Comparison of ENCODE assay signal across 8 cellular contexts in genomic region chr5:177592010-177592834, GRCh38. TPM values are rescaled to one million over a fixed set of nuclear protein-coding genes. Genes with fewer than 3 reads are reported as not detected.
A peak's percentile ranks its signal among the peaks of the same experiment; 100 is the strongest.
DNase-seq lines count a peak whose midpoint lies in the region; ATAC-seq and TF ChIP-seq lines count a peak whose summit lies in the region.

Gene TMED9, plus strand, starts transcription at chr5:177592203. Its CDS starts 12 bp downstream, at chr5:177592215.

- peaks cover 17% of the 10 kb centered on the region for H3K27me3 Mint-ChIP-seq in dendritic cell treated with granulocyte-macrophage colony-stimulating factor and Interleukin-4, amounts not matched to agents 40 ng/mL and 50 ng/mL, for 4 days

- H3K27ac Mint-ChIP-seq in dendritic cell treated with granulocyte-macrophage colony-stimulating factor and Interleukin-4, amounts not matched to agents 40 ng/mL and 50 ng/mL, for 4 days, result peak within 1 kb of the TSS; percentile 84

- peak within 1 kb of the TSS; percentile 95 for H3K4me3 Mint-ChIP-seq in dendritic cell treated with granulocyte-macrophage colony-stimulating factor and Interleukin-4, amounts not matched to agents 40 ng/mL and 50 ng/mL, for 4 days

- H3K36me3 ChIP-seq in left lung, result peaks cover 0 to 40% of the 10 kb centered on the region in 2 donors

- peak within 1 kb of the TSS; percentile 61 to 84 for H3K27ac ChIP-seq in left lung

- H3K9me3 ChIP-seq in left lung, result no peaks in the 10 kb centered on the region

- DNase-seq in AML-193 (lab: John Stamatoyannopoulos, UW), result peak; percentile 49 to 79
- DNase-seq in NCI-H510A treated with DMSO at 0.1 percent for 48 hours (lab: John Stamatoyannopoulos, UW), result peak; percentile 72
- peak; percentile 78 to 81 for DNase-seq in activated CD4-positive, alpha-beta T cell treated with anti-CD3 and anti-CD28 coated beads, Interleukin-2, amount 50 U/mL, for 4 hours
- peak; percentile 90 to 99 for DNase-seq in left lung
- DNase-seq in stimulated activated CD4-positive, alpha-beta T cell treated with anti-CD3 and anti-CD28 coated beads, Interleukin-2, amount 100 ng/mL, for 4 hours (ENCODE audit: low read depth), result peak; percentile 84

- H3K4me3 ChIP-seq in left lung, result peak within 1 kb of the TSS; percentile 97 to 99

- peaks cover 0 to 22% of the 10 kb centered on the region in 2 donors for H3K27me3 ChIP-seq in left lung

- ATAC-seq in GM18909 (IDR thresholded peaks at IDR 0.05; ENCODE audit: poor library complexity, unreplicated experiment) (peak; percentile 96), HG03159 (IDR thresholded peaks at IDR 0.05; ENCODE audit: unreplicated experiment) (peak; percentile 90), left lung (peak; percentile 99)

- TF ChIP-seq CTCF in left lung (IDR thresholded peaks at IDR 0.05), result peak in 1 of 2 donors; percentile 42

- no peaks in the 10 kb centered on the region for H3K9me3 Mint-ChIP-seq in dendritic cell treated with granulocyte-macrophage colony-stimulating factor and Interleukin-4, amounts not matched to agents 40 ng/mL and 50 ng/mL, for 4 days

- H3K4me1 Mint-ChIP-seq in dendritic cell treated with granulocyte-macrophage colony-stimulating factor and Interleukin-4, amounts not matched to agents 40 ng/mL and 50 ng/mL, for 4 days (ENCODE audit: low read depth), result peaks cover 39% of the 10 kb centered on the region

- intact Hi-C loops in dendritic cell treated with granulocyte-macrophage colony-stimulating factor and Interleukin-4, amounts not matched to agents 40 ng/mL and 50 ng/mL, for 4 days (cut with micrococcal nuclease), result no loop called here
- intact Hi-C loops in left lung (cut with DNase I), result no loop called here

- peaks cover 52% of the 10 kb centered on the region for H3K36me3 Mint-ChIP-seq in dendritic cell treated with granulocyte-macrophage colony-stimulating factor and Interleukin-4, amounts not matched to agents 40 ng/mL and 50 ng/mL, for 4 days (ENCODE audit: low read depth)

- H3K4me1 ChIP-seq in left lung, result peaks cover 9 to 24% of the 10 kb centered on the region in 2 donors

RNA-seq across cellular contexts. Expression of gene TMED9, which starts in this region (rescaled TPM):
- 100 to 1,000 TPM; 200 to 221 TPM for total RNA-seq in left lung

Comparison
In these comparisons a context has a peak if more than half of its experiments do, and no peak if none do; other contexts are left out.
1. Peak in every context shown above with its lines: DNase-seq, ATAC-seq, H3K4me3 ChIP-seq and H3K27ac ChIP-seq.